20 cellular contexts compared by ENCODE assay signal in the genomic region with DNA sequence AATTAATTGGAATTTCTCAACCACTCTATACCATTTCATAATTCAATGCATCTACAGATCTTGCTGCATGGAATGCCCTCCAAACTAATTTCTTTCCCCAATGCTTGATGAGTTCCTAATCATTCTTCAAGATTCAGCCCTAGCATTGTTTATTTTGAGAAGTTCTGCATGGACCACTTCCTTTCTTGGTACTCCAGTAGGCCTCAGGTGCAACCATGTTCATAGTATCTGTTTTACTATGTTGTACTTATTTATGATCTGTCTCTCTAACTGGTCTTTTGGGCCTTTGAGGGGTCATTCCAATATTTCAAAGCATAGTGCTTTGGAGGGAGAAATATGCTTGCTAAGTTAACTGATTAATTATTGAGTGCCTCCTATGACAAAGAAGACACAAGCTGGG. TPM values are rescaled to one million over a fixed set of nuclear protein-coding genes. Genes with fewer than 3 reads are reported as not detected.
DNase-seq lines count a peak whose midpoint lies in the region; ATAC-seq and FAIRE-seq lines count a peak whose summit lies in the region.
"Had no signal": no experiment of that assay in that cellular context is flagged by ENCODE, and none has a peak within 500 bp of the region (broad histone marks: within the 10 kb centered on the region; RNA-seq: fewer than 3 reads in every experiment).

No MANE protein-coding gene starts in this region.

- no peak for DNase-seq in activated naive CD4-positive, alpha-beta T cell treated with anti-CD3 and anti-CD28 coated beads, Interleukin-2, amount 10 ng/mL, durations not matched to agents 7 days and 5 days
- DNase-seq in activated naive CD4-positive, alpha-beta T cell (lab: John Stamatoyannopoulos, UW), result no peak
- no peak for DNase-seq in GM19239 (ENCODE audit: insufficient read length, low spot score)
- DNase-seq in T-helper 2 cell treated with Interferon-gamma antibody and Interleukin-4, amounts not matched to agents 5 μg/mL and 100 μg/mL, for 36 hours (ENCODE audit: low spot score), result no peak
- no peak for DNase-seq in naive thymus-derived CD8-positive, alpha-beta T cell
- no peak for DNase-seq in NCI-H2107 treated with DMSO at 0.1 percent for 48 hours (lab: John Stamatoyannopoulos, UW; ENCODE audit: unreplicated experiment)
- no peak for DNase-seq in left lobe of liver (ENCODE audit: low spot score)
- DNase-seq: ACHN, COR-L47, DMS 273 treated with DMSO at 0.1 percent for 48 hours, DND-41, H7, HFFc6, KG1, NCI-H187, NCI-H2107, NCI-H2227 treated with DMSO at 0.1 percent for 48 hours, NCI-H524 treated with DMSO at 0.1 percent for 48 hours, PC-3, SIG-M5 had no signal

- POLR2A ChIA-PET in naive thymus-derived CD8-positive, alpha-beta T cell (lab: Charles Lee), result interaction anchor here (0.8 to 5.7 kb wide), 3 partner anchors 10 to 61 kb away, joined by 3 to 46 read pairs (median 13); partner anchors contain the start of genes MRPL17 and TAF10

- CTCF ChIA-PET in activated naive CD4-positive, alpha-beta T cell treated with anti-CD3 and anti-CD28 coated beads, Interleukin-2, amount 10 ng/mL, durations not matched to agents 7 days and 5 days (lab: Charles Lee), result interaction anchor here (0.8 to 3.4 kb wide), 5 partner anchors 8 to 69 kb away, joined by 3 to 16 read pairs (median 4); partner anchors contain the start of gene MRPL17

- peak overlapping the region; percentile 22 for H3K27ac Mint-ChIP-seq in activated naive CD4-positive, alpha-beta T cell treated with anti-CD3 and anti-CD28 coated beads, Interleukin-2, amount 10 ng/mL, durations not matched to agents 7 days and 5 days
- peak overlapping the region; percentile 5 for H3K27ac Mint-ChIP-seq in T-helper 2 cell treated with Interferon-gamma antibody and Interleukin-4, amounts not matched to agents 5 μg/mL and 100 μg/mL, for 36 hours
- H3K27ac Mint-ChIP-seq in naive thymus-derived CD8-positive, alpha-beta T cell, result peak overlapping the region in 9 of 10 donors; percentile 17 to 86 (median 56)
- H3K27ac Mint-ChIP-seq: HFFc6 had no signal

- peaks cover 55% of the 10 kb centered on the region for H3K4me1 Mint-ChIP-seq in activated naive CD4-positive, alpha-beta T cell treated with anti-CD3 and anti-CD28 coated beads, Interleukin-2, amount 10 ng/mL, durations not matched to agents 7 days and 5 days
- H3K4me1 Mint-ChIP-seq in T-helper 2 cell treated with Interferon-gamma antibody and Interleukin-4, amounts not matched to agents 5 μg/mL and 100 μg/mL, for 36 hours (ENCODE audit: low read depth), result peaks cover 48% of the 10 kb centered on the region
- peaks cover 41 to 68% (median 61%) of the 10 kb centered on the region in 4 donors for H3K4me1 Mint-ChIP-seq in naive thymus-derived CD8-positive, alpha-beta T cell

- H3K4me3 Mint-ChIP-seq in activated naive CD4-positive, alpha-beta T cell treated with anti-CD3 and anti-CD28 coated beads, Interleukin-2, amount 10 ng/mL, durations not matched to agents 7 days and 5 days, result no peak overlapping the region
- H3K4me3 Mint-ChIP-seq in T-helper 2 cell treated with Interferon-gamma antibody and Interleukin-4, amounts not matched to agents 5 μg/mL and 100 μg/mL, for 36 hours, result peak overlapping the region; percentile 35
- H3K4me3 Mint-ChIP-seq in naive thymus-derived CD8-positive, alpha-beta T cell, result peak overlapping the region in 8 of 10 donors; percentile 3 to 62 (median 40)
- H3K4me3 Mint-ChIP-seq: HFFc6 had no signal

- no peak for ATAC-seq in naive thymus-derived CD8-positive, alpha-beta T cell
- ATAC-seq in left lobe of liver, result no peak

- no peaks in the 10 kb centered on the region for H3K27me3 Mint-ChIP-seq in activated naive CD4-positive, alpha-beta T cell treated with anti-CD3 and anti-CD28 coated beads, Interleukin-2, amount 10 ng/mL, durations not matched to agents 7 days and 5 days
- H3K27me3 Mint-ChIP-seq in T-helper 2 cell treated with Interferon-gamma antibody and Interleukin-4, amounts not matched to agents 5 μg/mL and 100 μg/mL, for 36 hours (ENCODE audit: low read depth), result no peaks in the 10 kb centered on the region
- no peaks in the 10 kb centered on the region for H3K27me3 Mint-ChIP-seq in naive thymus-derived CD8-positive, alpha-beta T cell

- H3K9me3 Mint-ChIP-seq in activated naive CD4-positive, alpha-beta T cell treated with anti-CD3 and anti-CD28 coated beads, Interleukin-2, amount 10 ng/mL, durations not matched to agents 7 days and 5 days, result no peaks in the 10 kb centered on the region
- no peaks in the 10 kb centered on the region for H3K9me3 Mint-ChIP-seq in T-helper 2 cell treated with Interferon-gamma antibody and Interleukin-4, amounts not matched to agents 5 μg/mL and 100 μg/mL, for 36 hours
- peaks cover 0 to 4% (median 0%) of the 10 kb centered on the region in 9 donors for H3K9me3 Mint-ChIP-seq in naive thymus-derived CD8-positive, alpha-beta T cell
- H3K9me3 Mint-ChIP-seq: HFFc6 had no signal

- peaks cover 12% of the 10 kb centered on the region for H3K36me3 Mint-ChIP-seq in activated naive CD4-positive, alpha-beta T cell treated with anti-CD3 and anti-CD28 coated beads, Interleukin-2, amount 10 ng/mL, durations not matched to agents 7 days and 5 days
- H3K36me3 Mint-ChIP-seq in T-helper 2 cell treated with Interferon-gamma antibody and Interleukin-4, amounts not matched to agents 5 μg/mL and 100 μg/mL, for 36 hours (ENCODE audit: low read depth), result peaks cover 20% of the 10 kb centered on the region
- H3K36me3 Mint-ChIP-seq in naive thymus-derived CD8-positive, alpha-beta T cell, result no peaks in the 10 kb centered on the region

- FAIRE-seq in GM19239 (lab: Jason Lieb, UNC), result peak; percentile 8

RNA-seq across cellular contexts. Expression of gene MRPL17, which starts 9.6 kb away (rescaled TPM):
- total RNA-seq in naive thymus-derived CD8-positive, alpha-beta T cell, result 10 to 100 TPM; 27.5 to 30.1 TPM
- polyA plus RNA-seq in naive thymus-derived CD8-positive, alpha-beta T cell, result 10 to 100 TPM; 16.2 to 23.6 (median 16.5) TPM
- 13.5 TPM for total RNA-seq in left lobe of liver

RNA-seq across cellular contexts. Expression of gene DCHS1, which starts 17.9 kb away (rescaled TPM):
- total RNA-seq in naive thymus-derived CD8-positive, alpha-beta T cell, result 10 to 100 TPM; 14.4 to 14.9 TPM
- 1 to 10 TPM; 2.2 to 6.1 (median 2.9) TPM for polyA plus RNA-seq in naive thymus-derived CD8-positive, alpha-beta T cell
- total RNA-seq in left lobe of liver, result 2.5 TPM

RNA-seq across cellular contexts. Expression of gene TPP1, which starts 54.3 kb away (rescaled TPM):
- 100 to 1,000 TPM; 130 TPM for total RNA-seq in naive thymus-derived CD8-positive, alpha-beta T cell
- 100 to 1,000 TPM in 1 of 3 donors, 10 to 100 TPM in 2; 84.8 to 107 (median 85.1) TPM for polyA plus RNA-seq in naive thymus-derived CD8-positive, alpha-beta T cell
- total RNA-seq in left lobe of liver, result 62.4 TPM

Comparison
In these comparisons a context has a peak if more than half of its experiments do, and no peak if none do; other contexts are left out.
1. H3K27ac Mint-ChIP-seq: peak in every context shown above with its lines; median percentile 56 in naive thymus-derived CD8-positive, alpha-beta T cell; 22 in activated naive CD4-positive, alpha-beta T cell treated with anti-CD3 and anti-CD28 coated beads, Interleukin-2, amount 10 ng/mL, durations not matched to agents 7 days and 5 days; 5 in T-helper 2 cell treated with Interferon-gamma antibody and Interleukin-4, amounts not matched to agents 5 μg/mL and 100 μg/mL, for 36 hours.